ENCODE assay signal across 8 cellular contexts in genomic region chr2:44361330-44362206, GRCh38. TPM values are rescaled to one million over a fixed set of nuclear protein-coding genes. Genes with fewer than 3 reads are reported as not detected.
DNase-seq lines count a peak whose midpoint lies in the region; ATAC-seq and TF ChIP-seq lines count a peak whose summit lies in the region.

Gene CAMKMT, plus strand, starts transcription at chr2:44361947.
Gene PREPL, minus strand, starts transcription at chr2:44361494. Its CDS starts 15,152 bp downstream, at chr2:44346342.

- no peaks in the 10 kb centered on the region for H3K27me3 Mint-ChIP-seq in WTC11 (ENCODE audit: low read depth)
- H3K27me3 Mint-ChIP-seq in immature natural killer cell (ENCODE audit: low read depth in 3 of 3): peaks cover 13 to 19% (median 14%) of the 10 kb centered on the region in 3 donors

- DNase-seq in AG08395 (ENCODE audit: low spot score): peak; percentile 99
- DNase-seq in NCI-H226: peak; percentile 89
- DNase-seq in WTC11 (ENCODE audit: low spot score): peak; percentile 98
- DNase-seq in cardiac fibroblast (ENCODE audit: low read depth in 2 of 2): peak; percentile 99
- DNase-seq in immature natural killer cell: peak; percentile 98 to 99 (median 99)
- DNase-seq in smooth muscle cell of the brain vasculature (ENCODE audit: low read depth, low spot score): peak; percentile 93

- peak within 1 kb of the TSS; percentile 99 for H3K27ac Mint-ChIP-seq in WTC11
- H3K27ac Mint-ChIP-seq in immature natural killer cell: peak within 1 kb of the TSS; percentile 98 to 100 (median 100)

- H3K4me3 Mint-ChIP-seq in WTC11: peak within 1 kb of the TSS; percentile 100
- H3K4me3 Mint-ChIP-seq in immature natural killer cell: peak within 1 kb of the TSS; percentile 94 to 100 (median 100)

- TF ChIP-seq CTCF in WTC11 (IDR thresholded peaks at IDR 0.05) (no peak), cardiac fibroblast (IDR thresholded peaks at IDR 0.05; ENCODE audit: low read depth, low read length) (no peak)

- H3K4me1 Mint-ChIP-seq in WTC11 (peaks cover 18% of the 10 kb centered on the region), immature natural killer cell (peaks cover 35 to 64% of the 10 kb centered on the region in 2 donors)

- H3K4me3 ChIP-seq in cardiac fibroblast (replicated peaks in 1 of 2; ENCODE audit: low read depth in 2 of 2, low read length in 2 of 2): peak within 1 kb of the TSS; percentile 90 to 95

- POLR2A ChIA-PET in WTC11 (lab: Charles Lee): interaction anchor here (0.6 to 1.7 kb wide), 10 partner anchors 10 to 428 kb away, joined by 3 to 9 read pairs (median 3); no protein-coding TSS in a partner anchor

- CTCF ChIA-PET in WTC11 (lab: Charles Lee): interaction anchor here (0.7 to 2.0 kb wide), 12 partner anchors 9 to 612 kb away, joined by 3 to 12 read pairs (median 5); no protein-coding TSS in a partner anchor

- ATAC-seq in GM18909 (IDR thresholded peaks at IDR 0.05; ENCODE audit: poor library complexity, unreplicated experiment) (peak; percentile 81), HG03175 (IDR thresholded peaks at IDR 0.05; ENCODE audit: unreplicated experiment) (peak; percentile 79), WTC11 (peak; percentile 87)

- H3K9me3 Mint-ChIP-seq in WTC11 (no peaks in the 10 kb centered on the region), immature natural killer cell (no peaks in the 10 kb centered on the region)

- no peaks in the 10 kb centered on the region for H3K36me3 Mint-ChIP-seq in WTC11
- H3K36me3 Mint-ChIP-seq in immature natural killer cell: no peaks in the 10 kb centered on the region

TF ChIP-seq in WTC11, 78 proteins besides CTCF, POLR2A, EP300 and RAD21 (continues in another document):
- TF ChIP-seq GABPB1 (CRISPR knock-in tag; IDR thresholded peaks at IDR 0.05) (peak; percentile 98), AFF4 (CRISPR knock-in tag; IDR thresholded peaks at IDR 0.05; ENCODE audit: borderline replicate concordance) (no peak), TCF7 (CRISPR knock-in tag; IDR thresholded peaks at IDR 0.05; ENCODE audit: low read depth) (no peak), NFE2L1 (CRISPR knock-in tag; IDR thresholded peaks at IDR 0.05) (no peak), ATF1 (CRISPR knock-in tag; IDR thresholded peaks at IDR 0.05) (no peak), ZMAT4 (CRISPR knock-in tag; IDR thresholded peaks at IDR 0.05) (no peak), TEAD4 (CRISPR knock-in tag; IDR thresholded peaks at IDR 0.05) (no peak), ZBTB43 (CRISPR knock-in tag; IDR thresholded peaks at IDR 0.05) (no peak), ZNF138 (CRISPR knock-in tag; conservative IDR thresholded peaks at IDR 0.05) (no peak), HMGA2 (CRISPR knock-in tag; IDR thresholded peaks at IDR 0.05) (0 out of 2 replicates have a peak, but pooled peaks have one; percentile 4), FOXP1 (CRISPR knock-in tag; IDR thresholded peaks at IDR 0.05; ENCODE audit: borderline replicate concordance) (peak; percentile 33; the same call in 1 of the 2 replicates), GTF2I (CRISPR knock-in tag; conservative IDR thresholded peaks at IDR 0.05) (no peak), RELA (CRISPR knock-in tag; IDR thresholded peaks at IDR 0.05; ENCODE audit: borderline replicate concordance) (no peak), JUN (CRISPR knock-in tag; IDR thresholded peaks at IDR 0.05) (0 out of 2 replicates have a peak, but pooled peaks have one; percentile 81), JAZF1 (CRISPR knock-in tag; IDR thresholded peaks at IDR 0.05) (no peak), ZBTB21 (CRISPR knock-in tag; IDR thresholded peaks at IDR 0.05; ENCODE audit: borderline replicate concordance) (no peak)
- TF ChIP-seq, protein P1, sequence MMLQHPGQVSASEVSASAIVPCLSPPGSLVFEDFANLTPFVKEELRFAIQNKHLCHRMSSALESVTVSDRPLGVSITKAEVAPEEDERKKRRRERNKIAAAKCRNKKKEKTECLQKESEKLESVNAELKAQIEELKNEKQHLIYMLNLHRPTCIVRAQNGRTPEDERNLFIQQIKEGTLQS (CRISPR knock-in tag; conservative IDR thresholded peaks at IDR 0.05): no peak
- TF ChIP-seq, protein P2, sequence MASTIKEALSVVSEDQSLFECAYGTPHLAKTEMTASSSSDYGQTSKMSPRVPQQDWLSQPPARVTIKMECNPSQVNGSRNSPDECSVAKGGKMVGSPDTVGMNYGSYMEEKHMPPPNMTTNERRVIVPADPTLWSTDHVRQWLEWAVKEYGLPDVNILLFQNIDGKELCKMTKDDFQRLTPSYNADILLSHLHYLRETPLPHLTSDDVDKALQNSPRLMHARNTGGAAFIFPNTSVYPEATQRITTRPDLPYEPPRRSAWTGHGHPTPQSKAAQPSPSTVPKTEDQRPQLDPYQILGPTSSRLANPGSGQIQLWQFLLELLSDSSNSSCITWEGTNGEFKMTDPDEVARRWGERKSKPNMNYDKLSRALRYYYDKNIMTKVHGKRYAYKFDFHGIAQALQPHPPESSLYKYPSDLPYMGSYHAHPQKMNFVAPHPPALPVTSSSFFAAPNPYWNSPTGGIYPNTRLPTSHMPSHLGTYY (CRISPR knock-in tag; IDR thresholded peaks at IDR 0.05): no peak
- TF ChIP-seq, protein P3, sequence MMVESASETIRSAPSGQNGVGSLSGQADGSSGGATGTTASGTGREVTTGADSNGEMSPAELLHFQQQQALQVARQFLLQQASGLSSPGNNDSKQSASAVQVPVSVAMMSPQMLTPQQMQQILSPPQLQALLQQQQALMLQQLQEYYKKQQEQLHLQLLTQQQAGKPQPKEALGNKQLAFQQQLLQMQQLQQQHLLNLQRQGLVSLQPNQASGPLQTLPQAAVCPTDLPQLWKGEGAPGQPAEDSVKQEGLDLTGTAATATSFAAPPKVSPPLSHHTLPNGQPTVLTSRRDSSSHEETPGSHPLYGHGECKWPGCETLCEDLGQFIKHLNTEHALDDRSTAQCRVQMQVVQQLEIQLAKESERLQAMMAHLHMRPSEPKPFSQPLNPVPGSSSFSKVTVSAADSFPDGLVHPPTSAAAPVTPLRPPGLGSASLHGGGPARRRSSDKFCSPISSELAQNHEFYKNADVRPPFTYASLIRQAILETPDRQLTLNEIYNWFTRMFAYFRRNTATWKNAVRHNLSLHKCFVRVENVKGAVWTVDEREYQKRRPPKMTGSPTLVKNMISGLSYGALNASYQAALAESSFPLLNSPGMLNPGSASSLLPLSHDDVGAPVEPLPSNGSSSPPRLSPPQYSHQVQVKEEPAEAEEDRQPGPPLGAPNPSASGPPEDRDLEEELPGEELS (CRISPR knock-in tag; IDR thresholded peaks at IDR 0.05): peak; percentile 92; the same call in 1 of the 2 replicates
- TF ChIP-seq, protein P4, sequence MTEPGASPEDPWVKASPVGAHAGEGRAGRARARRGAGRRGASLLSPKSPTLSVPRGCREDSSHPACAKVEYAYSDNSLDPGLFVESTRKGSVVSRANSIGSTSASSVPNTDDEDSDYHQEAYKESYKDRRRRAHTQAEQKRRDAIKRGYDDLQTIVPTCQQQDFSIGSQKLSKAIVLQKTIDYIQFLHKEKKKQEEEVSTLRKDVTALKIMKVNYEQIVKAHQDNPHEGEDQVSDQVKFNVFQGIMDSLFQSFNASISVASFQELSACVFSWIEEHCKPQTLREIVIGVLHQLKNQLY (CRISPR knock-in tag; IDR thresholded peaks at IDR 0.05): peak; percentile 63; the same call in 1 of the 2 replicates

RNA-seq across cellular contexts. Expression of gene CAMKMT, which starts in this region (rescaled TPM):
- 20.3 to 21.3 TPM (median 20.6 TPM) in 3 replicates for total RNA-seq in WTC11 (2021)
- 10 to 100 TPM; 11.7 to 19.5 (median 12.4) TPM for polyA plus RNA-seq in immature natural killer cell

RNA-seq across cellular contexts. Expression of gene PREPL, which starts in this region (rescaled TPM):
- total RNA-seq in WTC11 (2021): 27.6 to 29.3 TPM (median 29.1 TPM) in 3 replicates
- polyA plus RNA-seq in immature natural killer cell: 10 to 100 TPM; 14.5 to 17.5 (median 14.9) TPM

Comparison
In these comparisons a context has a peak if more than half of its experiments do, and no peak if none do; other contexts are left out.
1. Peak in every context shown above with its lines: DNase-seq, ATAC-seq and H3K4me3 ChIP-seq.